ENCODE assay signal across 8 cellular contexts in genomic region chr6:5205877-5206840, GRCh38. TPM values are rescaled to one million over a fixed set of nuclear protein-coding genes. Genes with fewer than 3 reads are reported as not detected.
A peak's percentile ranks its signal among the peaks of the same experiment; 100 is the strongest.
DNase-seq lines count a peak whose midpoint lies in the region; TF ChIP-seq lines count a peak whose summit lies in the region.

No MANE protein-coding gene starts in this region.

- no peaks in the 10 kb centered on the region for H3K36me3 ChIP-seq in ovary

- TF ChIP-seq POLR2A in ovary (IDR thresholded peaks at IDR 0.05), result no peak

- no peak overlapping the region for H3K4me3 ChIP-seq in fibroblast of the aortic adventitia (ENCODE audit: low read depth, low read length)
- H3K4me3 ChIP-seq in ovary, result no peak overlapping the region

- WGBS in ovary, 3 donors, result 16 to 18% (median 16%) methylated on average over 6 of the region's 6 CpGs

- intact Hi-C loops in ovary (cut with DNase I), result loop anchor here in 1 of 4 donors (10.0 kb wide), 1 partner anchor 59 kb away; the partner anchor contains the start of genes FARS2 and LYRM4

- no peaks in the 10 kb centered on the region for H3K27me3 ChIP-seq in ovary

- H3K9me3 ChIP-seq in ovary, result no peaks in the 10 kb centered on the region

- peak; percentile 48 for DNase-seq in GM04504 (ENCODE audit: low read depth)
- peak; percentile 17 for DNase-seq in SK-N-DZ (ENCODE audit: low spot score)
- DNase-seq in fibroblast of the aortic adventitia (ENCODE audit: low read depth), result peak; percentile 83
- DNase-seq in ovary, result peak; percentile 75 to 87 (median 79)
- DNase-seq in GM19240 (ENCODE audit: insufficient read length, low spot score), result no peak
- no peak for DNase-seq in NCI-H1092 (lab: John Stamatoyannopoulos, UW)
- DNase-seq in SW480 (ENCODE audit: low spot score), result no peak
- DNase-seq in NCI-H1436 (lab: John Stamatoyannopoulos, UW), result no peak

- no peak for TF ChIP-seq EP300 in ovary (IDR thresholded peaks at IDR 0.05)

- peak overlapping the region in 1 of 2 donors; percentile 73 for H3K27ac ChIP-seq in ovary

- TF ChIP-seq CTCF in fibroblast of the aortic adventitia (IDR thresholded peaks at IDR 0.05; ENCODE audit: insufficient read depth, low read length) (no peak), ovary (IDR thresholded peaks at IDR 0.05) (no peak)

- peaks cover 13% of the 10 kb centered on the region for H3K4me1 ChIP-seq in ovary (ENCODE audit: insufficient read depth)

RNA-seq across cellular contexts. Expression of gene LYRM4, which starts 54.6 kb away (rescaled TPM):
- polyA plus RNA-seq in SK-N-DZ (2014; cell fraction: cytosol; rRNA removed), result 47.8 and 48.7 TPM in 2 replicates
- 24.9 and 30.0 TPM in 2 replicates for polyA plus RNA-seq in SK-N-DZ (2014; cell fraction: nucleus; rRNA removed)
- total RNA-seq in fibroblast of the aortic adventitia (ENCODE audit: low replicate concordance) (20.9 and 21.2 TPM in 2 replicates), ovary (10 to 100 TPM; 30.8 to 37.9 (median 33.6) TPM)
- 10 to 100 TPM; 28.0 to 38.2 TPM for polyA plus RNA-seq in ovary

RNA-seq across cellular contexts. Expression of gene FARS2, which starts 55.2 kb away (rescaled TPM):
- polyA plus RNA-seq in SK-N-DZ (2014; cell fraction: cytosol; rRNA removed), result 10.2 and 12.2 TPM in 2 replicates
- polyA plus RNA-seq in SK-N-DZ (2014; cell fraction: nucleus; rRNA removed), result 5.9 and 7.0 TPM in 2 replicates
- total RNA-seq in fibroblast of the aortic adventitia (ENCODE audit: low replicate concordance), result 7.6 and 25.5 TPM in 2 replicates
- total RNA-seq in ovary, result 10 to 100 TPM; 10.5 to 17.5 (median 12.2) TPM
- polyA plus RNA-seq in ovary, result 1 to 10 TPM; 9.2 to 9.7 TPM

Comparison
In these comparisons a context has a peak if more than half of its experiments do, and no peak if none do; other contexts are left out.
1. DNase-seq: peak in GM04504 (single experiment), SK-N-DZ (single experiment), fibroblast of the aortic adventitia (single experiment) and ovary (5 of 5); none in GM19240 (single experiment), NCI-H1092 (single experiment), SW480 (single experiment) and NCI-H1436 (single experiment).